Comparison of ENCODE assay signal across 8 cellular contexts in genomic region chr1:7042322-7043231, GRCh38.
DNase-seq lines count a peak whose midpoint lies in the region; ATAC-seq, FAIRE-seq and TF ChIP-seq lines count a peak whose summit lies in the region.

No MANE protein-coding gene starts in this region.

- TF ChIP-seq CTCF in K562 (IDR thresholded peaks at IDR 0.05 in 2 of 3, conservative IDR thresholded peaks at IDR 0.05 in 1 of 3; ENCODE audit: insufficient read depth in 2 of 3, low read depth in 1 of 3, low read length in 3 of 3) (peak; percentile 42 to 76 (median 70); a peak in 5 of 6 replicates), liver (IDR thresholded peaks at IDR 0.05; ENCODE audit: low read depth, low read length, missing input control) (peak; percentile 64)

- CTCF ChIA-PET in K562 (lab: Yijun Ruan, JAX; ENCODE audit: low intra/inter-chr PET ratio), result interaction anchor here (0.8 to 1.3 kb wide), 3 partner anchors 176 to 605 kb away, joined by 3 to 5 read pairs (median 5); no protein-coding TSS in a partner anchor

- no peak overlapping the region for H3K4me3 ChIP-seq in K562
- no peak overlapping the region for H3K4me3 ChIP-seq in liver (ENCODE audit: low read depth in 1 of 3, low read length in 3 of 3)
- no peak overlapping the region for H3K4me3 ChIP-seq in effector memory CD4-positive, alpha-beta T cell (ENCODE audit: insufficient read depth, low read depth, low read length, poor library complexity, severe bottlenecking)

- H3K4me2 ChIP-seq in K562 (ENCODE audit: insufficient read depth, low read length), result no peak overlapping the region

- no peaks in the 10 kb centered on the region for H3K36me3 ChIP-seq in K562 (ENCODE audit: control insufficient read depth, insufficient read depth, low read length)
- H3K36me3 ChIP-seq in liver (ENCODE audit: control insufficient read depth in 4 of 4, insufficient read depth in 3 of 4, low read depth in 1 of 4, low read length in 3 of 4), result no peaks in the 10 kb centered on the region
- H3K36me3 ChIP-seq in effector memory CD4-positive, alpha-beta T cell (ENCODE audit: control insufficient read depth, insufficient read depth, low read length), result no peaks in the 10 kb centered on the region

- intact Hi-C loops in cardiac septum (cut with DNase I), result loop anchor here (5.0 to 10.0 kb wide), 2 partner anchors 162 to 605 kb away; no protein-coding TSS in a partner anchor
- intact Hi-C loops in left ventricle myocardium superior (cut with micrococcal nuclease), result no loop called here
- intact Hi-C loops in K562 (cut with micrococcal nuclease), result loop anchor here (2.0 kb wide), 1 partner anchor 166 kb away; no protein-coding TSS in a partner anchor

- no peaks in the 10 kb centered on the region for H3K79me2 ChIP-seq in K562 (ENCODE audit: control insufficient read depth, insufficient read depth, low read length)

- TF ChIP-seq EP300 in K562 (IDR thresholded peaks at IDR 0.05; ENCODE audit: low read length), result no peak

- H3K9ac ChIP-seq in K562 (ENCODE audit: insufficient read depth in 1 of 2, low read depth in 2 of 2, low read length in 2 of 2) (no peak overlapping the region), liver (ENCODE audit: low read depth in 1 of 2, low read length in 2 of 2) (no peak overlapping the region)

- peak; percentile 79 for FAIRE-seq in K562 (lab: Jason Lieb, UNC)

- H3K9me3 ChIP-seq in K562 (replicated peaks; ENCODE audit: control insufficient read depth, insufficient read depth, low read depth, low read length), result no peaks in the 10 kb centered on the region
- peaks cover 0 to 2% (median 0%) of the 10 kb centered on the region in 4 donors for H3K9me3 ChIP-seq in liver (ENCODE audit: control insufficient read depth in 4 of 4, low read length in 3 of 4)
- no peaks in the 10 kb centered on the region for H3K9me3 ChIP-seq in effector memory CD4-positive, alpha-beta T cell (ENCODE audit: control insufficient read depth, low read length)

- H3K27me3 ChIP-seq in K562 (ENCODE audit: control insufficient read depth in 2 of 2, insufficient read depth in 2 of 2, low read length in 2 of 2) (peaks cover 20 to 50% of the 10 kb centered on the region in 2 experiments; a peak in 4 of 5 replicates), liver (ENCODE audit: control insufficient read depth in 4 of 4, insufficient read depth in 4 of 4, low read length in 3 of 4) (no peaks in the 10 kb centered on the region)
- no peaks in the 10 kb centered on the region for H3K27me3 ChIP-seq in effector memory CD4-positive, alpha-beta T cell (replicated peaks; ENCODE audit: control insufficient read depth, insufficient read depth, low read length, poor library complexity, severe bottlenecking)

- TF ChIP-seq POLR2A in K562 (conservative IDR thresholded peaks at IDR 0.05), result no peak

- peaks cover 11% of the 10 kb centered on the region; the same call in 1 of the 2 replicates for H4K20me1 ChIP-seq in K562 (replicated peaks; ENCODE audit: control insufficient read depth, insufficient read depth, low read length)

- TF ChIP-seq RAD21 in K562 (CRISPR knock-in tag; conservative IDR thresholded peaks at IDR 0.05 in 1 of 2, IDR thresholded peaks at IDR 0.05 in 1 of 2) (peak in 1 of 2 experiments; percentile 68; a peak in 3 of 4 replicates), liver (IDR thresholded peaks at IDR 0.05) (peak; percentile 82 to 87)

- POLR2A ChIA-PET in K562 (lab: Yijun Ruan, JAX), result interaction anchor here (1.0 kb wide), 2 partner anchors 34 to 166 kb away, joined by 3 to 6 read pairs; no protein-coding TSS in a partner anchor

- peak; percentile 33 for DNase-seq in cardiac septum (ENCODE audit: low spot score)
- DNase-seq in left ventricle myocardium superior, result no peak
- peak; percentile 21 for DNase-seq in NCI-H1694 (lab: John Stamatoyannopoulos, UW)
- DNase-seq in K562 (ENCODE audit: extremely low read depth in 1 of 4, low spot score in 3 of 4), result peak; percentile 31 to 57 (median 38)
- DNase-seq in effector memory CD4-positive, alpha-beta T cell, result no peak
- no peak for DNase-seq in T-helper 9 cell

- no peak for ATAC-seq in left ventricle myocardium superior
- ATAC-seq in K562, result peak; percentile 83
- ATAC-seq in GM18517 (IDR thresholded peaks at IDR 0.05; ENCODE audit: unreplicated experiment), result no peak

- H3K4me1 ChIP-seq in K562 (replicated peaks in 1 of 2; ENCODE audit: control insufficient read depth in 2 of 2, insufficient read depth in 2 of 2, low read length in 2 of 2) (no peaks in the 10 kb centered on the region), liver (ENCODE audit: control insufficient read depth in 4 of 4, insufficient read depth in 4 of 4, low read length in 3 of 4) (peaks cover 0 to 2% (median 0%) of the 10 kb centered on the region in 4 donors)
- H3K4me1 ChIP-seq in effector memory CD4-positive, alpha-beta T cell (ENCODE audit: control insufficient read depth, insufficient read depth, low read length, poor library complexity, severe bottlenecking), result no peaks in the 10 kb centered on the region

- H3K9me1 ChIP-seq in K562 (ENCODE audit: control insufficient read depth, insufficient read depth, low read length), result no peaks in the 10 kb centered on the region

- in situ Hi-C loops in K562 (cut with MboI), result no loop called here

- BruUV-seq in K562 (replicated peaks; lab: Mats Ljungman, UMichigan), result no TSS peak

- H3K27ac ChIP-seq in K562 (ENCODE audit: extremely low read depth, low read depth, low read length) (no peak overlapping the region), liver (ENCODE audit: low read depth in 1 of 2, low read length in 2 of 2) (no peak overlapping the region)
- H3K27ac ChIP-seq in effector memory CD4-positive, alpha-beta T cell (ENCODE audit: insufficient read depth, low read length, poor library complexity, severe bottlenecking), result no peak overlapping the region

- whole genome bisulfite sequencing in K562 (ENCODE audit: insufficient coverage, low coverage, missing lambda C conversion rate), result 14% methylated on average over 15 of the region's 18 CpGs
- WGBS in liver, result 63% methylated on average over 18 of the region's 18 CpGs

- H2AFZ ChIP-seq in K562 (ENCODE audit: low read depth, low read length), result no peak overlapping the region

TF ChIP-seq in K562, 482 proteins besides CTCF, POLR2A, EP300 and RAD21:
- TF ChIP-seq SP1 (CRISPR knock-in tag; IDR thresholded peaks at IDR 0.05), result no peak
- peak; percentile 49; the same call in 1 of the 2 replicates for TF ChIP-seq SMC3 (conservative IDR thresholded peaks at IDR 0.05; ENCODE audit: insufficient read depth, low read depth, low read length)
- no peak for TF ChIP-seq FOXK2 (conservative IDR thresholded peaks at IDR 0.05 in 1 of 2, IDR thresholded peaks at IDR 0.05 in 1 of 2; ENCODE audit: low read depth in 2 of 2)
- TF ChIP-seq DEAF1 (CRISPR knock-in tag; IDR thresholded peaks at IDR 0.05), result 0 out of 2 replicates have a peak, but pooled peaks have one; percentile 23
- no peak for TF ChIP-seq PHB2 (IDR thresholded peaks at IDR 0.05; ENCODE audit: low read depth)
- peak; percentile 59; the same call in 1 of the 2 replicates for TF ChIP-seq ZNF764 (CRISPR knock-in tag; IDR thresholded peaks at IDR 0.05; ENCODE audit: low read depth)
- TF ChIP-seq EZH2 (IDR thresholded peaks at IDR 0.05; ENCODE audit: borderline replicate concordance, low read depth, low read length), result no peak

TF ChIP-seq in liver, 16 proteins besides CTCF, POLR2A, EP300 and RAD21 (continues in another document):
- TF ChIP-seq YY1 (IDR thresholded peaks at IDR 0.05) (no peak), NR2F2 (IDR thresholded peaks at IDR 0.05) (no peak), REST (IDR thresholded peaks at IDR 0.05) (no peak), HNF4A (conservative IDR thresholded peaks at IDR 0.05) (no peak), RXRA (IDR thresholded peaks at IDR 0.05) (no peak), MAX (IDR thresholded peaks at IDR 0.05) (no peak), TAF1 (conservative IDR thresholded peaks at IDR 0.05) (no peak), FOXA1 (IDR thresholded peaks at IDR 0.05) (no peak), SP1 (IDR thresholded peaks at IDR 0.05) (no peak), EGR1 (IDR thresholded peaks at IDR 0.05; ENCODE audit: low read depth in 2 of 2) (no peak), GABPA (IDR thresholded peaks at IDR 0.05 in 1 of 2, conservative IDR thresholded peaks at IDR 0.05 in 1 of 2) (no peak), HNF4G (IDR thresholded peaks at IDR 0.05) (no peak), ATF3 (IDR thresholded peaks at IDR 0.05) (no peak), JUND (IDR thresholded peaks at IDR 0.05) (no peak), FOXA2 (IDR thresholded peaks at IDR 0.05) (no peak)

Comparison
In these comparisons a context has a peak if more than half of its experiments do, and no peak if none do; other contexts are left out.
1. DNase-seq: peak in cardiac septum (single experiment), NCI-H1694 (single experiment) and K562 (4 of 4); none in left ventricle myocardium superior (single experiment), effector memory CD4-positive, alpha-beta T cell (0 of 3) and T-helper 9 cell (single experiment).